20 cellular contexts compared by ENCODE assay signal in genomic region chr7:151730591-151730990, GRCh38.
"Had no signal": no experiment of that assay in that cellular context is flagged by ENCODE, and none has a peak within 500 bp of the region (broad histone marks: within the 10 kb centered on the region; RNA-seq: fewer than 3 reads in every experiment).

No MANE protein-coding gene starts in this region.

- H3K27me3 Mint-ChIP-seq: dendritic cell treated with granulocyte-macrophage colony-stimulating factor and Interleukin-4, amounts not matched to agents 40 ng/mL and 50 ng/mL, for 4 days; naive B cell; stimulated activated memory B cell treated with anti-CD40 and anti-IgM and Interleukin-4, amounts not matched to agents 10 μg/mL and 1 μg/mL and 100 μg/mL, for 72 hours; stimulated activated naive CD8-positive, alpha-beta T cell treated with anti-CD3 and anti-CD28 coated beads, Interleukin-15, Interleukin-2, amounts not matched to agents 100 ng/mL and 50 ng/mL, for 24 hours had no signal

- H3K4me3 ChIP-seq: esophagus squamous epithelium, gastroesophageal sphincter, lower lobe of right lung, smooth muscle cell, tibial artery, upper lobe of left lung, uterus had no signal

- H3K9me3 ChIP-seq: esophagus squamous epithelium, gastroesophageal sphincter, lower lobe of right lung, neutrophil, tibial artery, upper lobe of left lung, uterus had no signal

- H3K27ac ChIP-seq: gastroesophageal sphincter, lower lobe of right lung, neutrophil, tibial artery, upper lobe of left lung, uterus had no signal

- H3K27me3 ChIP-seq: gastroesophageal sphincter, neutrophil, tibial artery, upper lobe of left lung, uterus had no signal

- H3K9me3 Mint-ChIP-seq: dendritic cell treated with granulocyte-macrophage colony-stimulating factor and Interleukin-4, amounts not matched to agents 40 ng/mL and 50 ng/mL, for 4 days; naive B cell; nephron; stimulated activated memory B cell treated with anti-CD40 and anti-IgM and Interleukin-4, amounts not matched to agents 10 μg/mL and 1 μg/mL and 100 μg/mL, for 72 hours; stimulated activated naive CD8-positive, alpha-beta T cell treated with anti-CD3 and anti-CD28 coated beads, Interleukin-15, Interleukin-2, amounts not matched to agents 100 ng/mL and 50 ng/mL, for 24 hours had no signal

- H3K36me3 Mint-ChIP-seq: stimulated activated memory B cell treated with anti-CD40 and anti-IgM and Interleukin-4, amounts not matched to agents 10 μg/mL and 1 μg/mL and 100 μg/mL, for 72 hours had no signal

- DNase-seq: esophagus squamous epithelium; foreskin fibroblast; glutamatergic neuron; hippocampal formation; kidney glomerular epithelial cell; lower lobe of right lung; mesendoderm; naive B cell; stimulated activated CD4-positive, alpha-beta T cell treated with anti-CD3 and anti-CD28 coated beads, Interleukin-4, amount 100 ng/mL, for 1 hour; stimulated activated CD8-positive, alpha-beta memory T cell treated with anti-CD3 and anti-CD28 coated beads, Interleukin-4, amount 100 ng/mL, for 48 hours; tibial artery; upper lobe of left lung; uterus had no signal

- H3K36me3 ChIP-seq: esophagus squamous epithelium, gastroesophageal sphincter, lower lobe of right lung, neutrophil, tibial artery, upper lobe of left lung, uterus had no signal

- ATAC-seq: gastroesophageal sphincter; lower lobe of right lung; stimulated activated memory B cell treated with anti-CD40 and anti-IgM and Interleukin-4, amounts not matched to agents 10 μg/mL and 1 μg/mL and 100 μg/mL, for 72 hours had no signal

- H3K27ac Mint-ChIP-seq: dendritic cell treated with granulocyte-macrophage colony-stimulating factor and Interleukin-4, amounts not matched to agents 40 ng/mL and 50 ng/mL, for 4 days; nephron; stimulated activated memory B cell treated with anti-CD40 and anti-IgM and Interleukin-4, amounts not matched to agents 10 μg/mL and 1 μg/mL and 100 μg/mL, for 72 hours; stimulated activated naive CD8-positive, alpha-beta T cell treated with anti-CD3 and anti-CD28 coated beads, Interleukin-15, Interleukin-2, amounts not matched to agents 100 ng/mL and 50 ng/mL, for 24 hours had no signal

- H3K4me2 ChIP-seq: smooth muscle cell had no signal

- H3K4me3 Mint-ChIP-seq: dendritic cell treated with granulocyte-macrophage colony-stimulating factor and Interleukin-4, amounts not matched to agents 40 ng/mL and 50 ng/mL, for 4 days; nephron; stimulated activated memory B cell treated with anti-CD40 and anti-IgM and Interleukin-4, amounts not matched to agents 10 μg/mL and 1 μg/mL and 100 μg/mL, for 72 hours; stimulated activated naive CD8-positive, alpha-beta T cell treated with anti-CD3 and anti-CD28 coated beads, Interleukin-15, Interleukin-2, amounts not matched to agents 100 ng/mL and 50 ng/mL, for 24 hours had no signal
